In the genomic region with DNA sequence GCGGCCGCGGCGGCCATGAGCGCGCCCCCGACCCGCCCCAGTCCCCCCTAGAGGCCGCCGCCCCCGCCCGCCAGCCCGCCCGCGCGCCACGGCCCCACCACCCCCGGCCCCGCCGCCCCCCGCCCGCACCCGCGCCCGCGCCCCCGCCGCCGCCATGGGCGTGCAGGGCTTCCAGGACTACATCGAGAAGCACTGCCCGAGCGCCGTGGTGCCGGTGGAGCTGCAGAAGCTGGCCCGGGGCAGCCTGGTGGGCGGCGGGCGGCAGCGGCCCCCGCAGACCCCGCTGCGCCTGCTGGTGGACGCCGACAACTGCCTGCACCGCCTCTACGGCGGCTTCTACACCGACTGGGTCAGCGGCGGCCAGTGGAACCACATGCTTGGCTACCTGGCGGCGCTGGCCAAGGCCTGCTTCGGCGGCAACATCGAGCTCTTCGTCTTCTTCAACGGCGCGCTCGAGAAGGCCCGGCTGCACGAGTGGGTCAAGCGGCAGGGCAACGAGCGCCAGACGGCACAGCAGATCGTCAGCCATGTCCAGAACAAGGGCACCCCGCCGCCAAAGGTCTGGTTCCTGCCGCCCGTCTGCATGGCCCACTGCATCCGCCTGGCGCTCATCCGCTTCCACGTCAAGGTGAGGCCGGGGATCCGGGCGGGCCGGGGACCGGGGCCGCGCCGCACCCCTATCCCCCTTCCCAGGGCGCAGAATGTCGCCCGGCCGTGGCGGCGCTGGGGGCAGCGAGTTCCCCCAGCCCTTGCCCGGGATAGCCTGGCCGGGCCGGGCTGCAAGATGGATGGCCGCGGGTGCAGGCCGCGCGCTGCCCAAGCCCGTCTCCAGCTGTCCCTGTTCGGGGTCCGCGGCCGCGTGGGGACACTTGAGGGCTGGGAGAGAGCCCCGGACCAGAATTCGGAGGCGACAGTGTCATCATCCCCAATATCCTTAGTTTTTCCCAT, we compare ENCODE assay signal across 1 cellular context.
TF ChIP-seq lines count a peak whose summit lies in the region.

No MANE protein-coding gene starts in this region.

TF ChIP-seq in HepG2, 621 proteins besides CTCF, POLR2A, EP300 and RAD21 (continued from another document and continues in another):
- TF ChIP-seq, protein P1, sequence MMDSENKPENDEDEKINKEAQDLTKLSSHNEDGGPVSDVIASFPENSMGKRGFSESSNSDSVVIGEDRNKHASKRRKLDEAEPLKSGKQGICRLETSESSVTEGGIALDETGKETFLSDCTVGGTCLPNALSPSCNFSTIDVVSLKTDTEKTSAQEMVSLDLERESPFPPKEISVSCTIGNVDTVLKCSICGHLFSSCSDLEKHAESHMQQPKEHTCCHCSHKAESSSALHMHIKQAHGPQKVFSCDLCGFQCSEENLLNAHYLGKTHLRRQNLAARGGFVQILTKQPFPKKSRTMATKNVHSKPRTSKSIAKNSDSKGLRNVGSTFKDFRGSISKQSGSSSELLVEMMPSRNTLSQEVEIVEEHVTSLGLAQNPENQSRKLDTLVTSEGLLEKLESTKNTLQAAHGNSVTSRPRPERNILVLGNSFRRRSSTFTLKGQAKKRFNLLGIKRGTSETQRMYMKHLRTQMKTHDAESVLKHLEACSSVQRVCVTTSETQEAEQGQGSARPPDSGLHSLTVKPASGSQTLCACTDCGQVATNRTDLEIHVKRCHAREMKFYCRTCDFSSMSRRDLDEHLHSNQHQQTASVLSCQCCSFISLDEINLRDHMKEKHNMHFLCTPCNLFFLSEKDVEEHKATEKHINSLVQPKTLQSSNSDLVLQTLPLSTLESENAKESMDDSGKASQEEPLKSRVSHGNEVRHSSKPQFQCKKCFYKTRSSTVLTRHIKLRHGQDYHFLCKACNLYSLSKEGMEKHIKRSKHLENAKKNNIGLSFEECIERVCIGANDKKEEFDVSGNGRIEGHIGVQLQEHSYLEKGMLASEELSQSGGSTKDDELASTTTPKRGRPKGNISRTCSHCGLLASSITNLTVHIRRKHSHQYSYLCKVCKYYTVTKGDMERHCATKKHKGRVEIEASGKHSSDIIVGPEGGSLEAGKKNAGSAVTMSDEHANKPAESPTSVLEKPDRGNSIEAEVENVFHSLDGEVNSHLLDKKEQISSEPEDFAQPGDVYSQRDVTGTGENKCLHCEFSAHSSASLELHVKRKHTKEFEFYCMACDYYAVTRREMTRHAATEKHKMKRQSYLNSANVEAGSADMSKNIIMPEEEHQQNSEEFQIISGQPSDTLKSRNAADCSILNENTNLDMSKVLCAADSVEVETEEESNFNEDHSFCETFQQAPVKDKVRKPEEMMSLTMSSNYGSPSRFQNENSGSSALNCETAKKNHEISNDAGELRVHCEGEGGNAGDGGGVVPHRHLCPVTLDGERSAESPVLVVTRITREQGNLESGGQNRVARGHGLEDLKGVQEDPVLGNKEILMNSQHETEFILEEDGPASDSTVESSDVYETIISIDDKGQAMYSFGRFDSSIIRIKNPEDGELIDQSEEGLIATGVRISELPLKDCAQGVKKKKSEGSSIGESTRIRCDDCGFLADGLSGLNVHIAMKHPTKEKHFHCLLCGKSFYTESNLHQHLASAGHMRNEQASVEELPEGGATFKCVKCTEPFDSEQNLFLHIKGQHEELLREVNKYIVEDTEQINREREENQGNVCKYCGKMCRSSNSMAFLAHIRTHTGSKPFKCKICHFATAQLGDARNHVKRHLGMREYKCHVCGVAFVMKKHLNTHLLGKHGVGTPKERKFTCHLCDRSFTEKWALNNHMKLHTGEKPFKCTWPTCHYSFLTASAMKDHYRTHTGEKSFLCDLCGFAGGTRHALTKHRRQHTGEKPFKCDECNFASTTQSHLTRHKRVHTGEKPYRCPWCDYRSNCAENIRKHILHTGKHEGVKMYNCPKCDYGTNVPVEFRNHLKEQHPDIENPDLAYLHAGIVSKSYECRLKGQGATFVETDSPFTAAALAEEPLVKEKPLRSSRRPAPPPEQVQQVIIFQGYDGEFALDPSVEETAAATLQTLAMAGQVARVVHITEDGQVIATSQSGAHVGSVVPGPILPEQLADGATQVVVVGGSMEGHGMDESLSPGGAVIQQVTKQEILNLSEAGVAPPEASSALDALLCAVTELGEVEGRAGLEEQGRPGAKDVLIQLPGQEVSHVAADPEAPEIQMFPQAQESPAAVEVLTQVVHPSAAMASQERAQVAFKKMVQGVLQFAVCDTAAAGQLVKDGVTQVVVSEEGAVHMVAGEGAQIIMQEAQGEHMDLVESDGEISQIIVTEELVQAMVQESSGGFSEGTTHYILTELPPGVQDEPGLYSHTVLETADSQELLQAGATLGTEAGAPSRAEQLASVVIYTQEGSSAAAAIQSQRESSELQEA (CRISPR knock-in tag; IDR thresholded peaks at IDR 0.05; ENCODE audit: not compliant biosample characterization) = no peak
- TF ChIP-seq MIER3 (CRISPR knock-in tag; IDR thresholded peaks at IDR 0.05; ENCODE audit: borderline replicate concordance) = no peak
- no peak for TF ChIP-seq SSRP1 (CRISPR knock-in tag; IDR thresholded peaks at IDR 0.05)
- no peak for TF ChIP-seq ZNF567 (CRISPR knock-in tag; IDR thresholded peaks at IDR 0.05; ENCODE audit: borderline replicate concordance)
- TF ChIP-seq, protein P2, sequence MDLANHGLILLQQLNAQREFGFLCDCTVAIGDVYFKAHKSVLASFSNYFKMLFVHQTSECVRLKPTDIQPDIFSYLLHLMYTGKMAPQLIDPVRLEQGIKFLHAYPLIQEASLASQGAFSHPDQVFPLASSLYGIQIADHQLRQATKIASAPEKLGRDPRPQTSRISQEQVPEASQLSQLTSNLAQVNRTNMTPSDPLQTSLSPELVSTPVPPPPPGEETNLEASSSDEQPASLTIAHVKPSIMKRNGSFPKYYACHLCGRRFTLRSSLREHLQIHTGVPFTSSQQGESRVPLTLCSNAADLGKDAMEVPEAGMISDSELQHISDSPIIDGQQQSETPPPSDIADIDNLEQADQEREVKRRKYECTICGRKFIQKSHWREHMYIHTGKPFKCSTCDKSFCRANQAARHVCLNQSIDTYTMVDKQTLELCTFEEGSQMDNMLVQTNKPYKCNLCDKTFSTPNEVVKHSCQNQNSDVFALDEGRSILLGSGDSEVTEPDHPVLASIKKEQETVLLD (CRISPR knock-in tag; IDR thresholded peaks at IDR 0.05; ENCODE audit: low read depth) = peak; percentile 60; the same call in 1 of the 2 replicates
- TF ChIP-seq MED8 (CRISPR knock-in tag; IDR thresholded peaks at IDR 0.05; ENCODE audit: insufficient replicate concordance) = no peak
- TF ChIP-seq, protein P3, sequence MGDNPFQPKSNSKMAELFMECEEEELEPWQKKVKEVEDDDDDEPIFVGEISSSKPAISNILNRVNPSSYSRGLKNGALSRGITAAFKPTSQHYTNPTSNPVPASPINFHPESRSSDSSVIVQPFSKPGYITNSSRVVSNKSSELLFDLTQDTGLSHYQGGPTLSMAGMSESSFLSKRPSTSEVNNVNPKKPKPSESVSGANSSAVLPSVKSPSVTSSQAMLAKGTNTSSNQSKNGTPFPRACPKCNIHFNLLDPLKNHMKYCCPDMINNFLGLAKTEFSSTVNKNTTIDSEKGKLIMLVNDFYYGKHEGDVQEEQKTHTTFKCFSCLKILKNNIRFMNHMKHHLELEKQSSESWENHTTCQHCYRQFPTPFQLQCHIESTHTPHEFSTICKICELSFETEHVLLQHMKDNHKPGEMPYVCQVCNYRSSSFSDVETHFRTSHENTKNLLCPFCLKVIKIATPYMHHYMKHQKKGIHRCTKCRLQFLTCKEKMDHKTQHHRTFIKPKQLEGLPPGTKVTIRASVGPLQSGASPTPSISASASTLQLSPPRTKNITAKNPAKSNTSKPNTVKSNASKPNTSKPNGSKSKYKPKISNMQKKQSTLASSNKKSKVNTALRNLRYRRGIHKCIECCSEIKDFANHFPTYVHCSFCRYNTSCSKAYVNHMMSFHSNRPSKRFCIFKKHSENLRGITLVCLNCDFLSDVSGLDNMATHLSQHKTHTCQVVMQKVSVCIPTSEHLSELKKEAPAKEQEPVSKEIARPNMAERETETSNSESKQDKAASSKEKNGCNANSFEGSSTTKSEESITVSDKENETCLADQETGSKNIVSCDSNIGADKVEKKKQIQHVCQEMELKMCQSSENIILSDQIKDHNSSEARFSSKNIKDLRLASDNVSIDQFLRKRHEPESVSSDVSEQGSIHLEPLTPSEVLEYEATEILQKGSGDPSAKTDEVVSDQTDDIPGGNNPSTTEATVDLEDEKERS (CRISPR knock-in tag; IDR thresholded peaks at IDR 0.05) = no peak
- no peak for TF ChIP-seq LCORL (IDR thresholded peaks at IDR 0.05)
- TF ChIP-seq LCORL (CRISPR knock-in tag; IDR thresholded peaks at IDR 0.05) = no peak; the same call in 1 of the 2 replicates
- no peak for TF ChIP-seq TEAD2 (CRISPR knock-in tag; IDR thresholded peaks at IDR 0.05)
- TF ChIP-seq JUND (CRISPR knock-in tag; IDR thresholded peaks at IDR 0.05) = no peak
- no peak for TF ChIP-seq HIVEP1 (CRISPR knock-in tag; IDR thresholded peaks at IDR 0.05)
- no peak; the same call in 1 of the 2 replicates for TF ChIP-seq ZNF12 (CRISPR knock-in tag; IDR thresholded peaks at IDR 0.05)
- no peak for TF ChIP-seq RXRA (CRISPR knock-in tag; IDR thresholded peaks at IDR 0.05)
- TF ChIP-seq ZFP82 (CRISPR knock-in tag; IDR thresholded peaks at IDR 0.05; ENCODE audit: borderline replicate concordance) = no peak
- TF ChIP-seq, protein P4, sequence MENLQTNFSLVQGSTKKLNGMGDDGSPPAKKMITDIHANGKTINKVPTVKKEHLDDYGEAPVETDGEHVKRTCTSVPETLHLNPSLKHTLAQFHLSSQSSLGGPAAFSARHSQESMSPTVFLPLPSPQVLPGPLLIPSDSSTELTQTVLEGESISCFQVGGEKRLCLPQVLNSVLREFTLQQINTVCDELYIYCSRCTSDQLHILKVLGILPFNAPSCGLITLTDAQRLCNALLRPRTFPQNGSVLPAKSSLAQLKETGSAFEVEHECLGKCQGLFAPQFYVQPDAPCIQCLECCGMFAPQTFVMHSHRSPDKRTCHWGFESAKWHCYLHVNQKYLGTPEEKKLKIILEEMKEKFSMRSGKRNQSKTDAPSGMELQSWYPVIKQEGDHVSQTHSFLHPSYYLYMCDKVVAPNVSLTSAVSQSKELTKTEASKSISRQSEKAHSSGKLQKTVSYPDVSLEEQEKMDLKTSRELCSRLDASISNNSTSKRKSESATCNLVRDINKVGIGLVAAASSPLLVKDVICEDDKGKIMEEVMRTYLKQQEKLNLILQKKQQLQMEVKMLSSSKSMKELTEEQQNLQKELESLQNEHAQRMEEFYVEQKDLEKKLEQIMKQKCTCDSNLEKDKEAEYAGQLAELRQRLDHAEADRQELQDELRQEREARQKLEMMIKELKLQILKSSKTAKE (CRISPR knock-in tag; IDR thresholded peaks at IDR 0.05; ENCODE audit: borderline replicate concordance) = no peak
- TF ChIP-seq, protein P5, sequence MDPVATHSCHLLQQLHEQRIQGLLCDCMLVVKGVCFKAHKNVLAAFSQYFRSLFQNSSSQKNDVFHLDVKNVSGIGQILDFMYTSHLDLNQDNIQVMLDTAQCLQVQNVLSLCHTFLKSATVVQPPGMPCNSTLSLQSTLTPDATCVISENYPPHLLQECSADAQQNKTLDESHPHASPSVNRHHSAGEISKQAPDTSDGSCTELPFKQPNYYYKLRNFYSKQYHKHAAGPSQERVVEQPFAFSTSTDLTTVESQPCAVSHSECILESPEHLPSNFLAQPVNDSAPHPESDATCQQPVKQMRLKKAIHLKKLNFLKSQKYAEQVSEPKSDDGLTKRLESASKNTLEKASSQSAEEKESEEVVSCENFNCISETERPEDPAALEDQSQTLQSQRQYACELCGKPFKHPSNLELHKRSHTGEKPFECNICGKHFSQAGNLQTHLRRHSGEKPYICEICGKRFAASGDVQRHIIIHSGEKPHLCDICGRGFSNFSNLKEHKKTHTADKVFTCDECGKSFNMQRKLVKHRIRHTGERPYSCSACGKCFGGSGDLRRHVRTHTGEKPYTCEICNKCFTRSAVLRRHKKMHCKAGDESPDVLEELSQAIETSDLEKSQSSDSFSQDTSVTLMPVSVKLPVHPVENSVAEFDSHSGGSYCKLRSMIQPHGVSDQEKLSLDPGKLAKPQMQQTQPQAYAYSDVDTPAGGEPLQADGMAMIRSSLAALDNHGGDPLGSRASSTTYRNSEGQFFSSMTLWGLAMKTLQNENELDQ (CRISPR knock-in tag; IDR thresholded peaks at IDR 0.05; ENCODE audit: borderline replicate concordance) = no peak
- TF ChIP-seq KAT2B (IDR thresholded peaks at IDR 0.05; ENCODE audit: borderline replicate concordance, low read depth, low read length) = no peak
- TF ChIP-seq JDP2 (CRISPR knock-in tag; IDR thresholded peaks at IDR 0.05; ENCODE audit: borderline replicate concordance) = no peak
- TF ChIP-seq REL (CRISPR knock-in tag; conservative IDR thresholded peaks at IDR 0.05) = no peak
- no peak for TF ChIP-seq ZNF562 (CRISPR knock-in tag; IDR thresholded peaks at IDR 0.05; ENCODE audit: borderline replicate concordance)
- TF ChIP-seq MAFF (IDR thresholded peaks at IDR 0.05; ENCODE audit: low read depth, low read length) = no peak
- no peak for TF ChIP-seq TBP (CRISPR knock-in tag; IDR thresholded peaks at IDR 0.05)
- TF ChIP-seq, protein P6, sequence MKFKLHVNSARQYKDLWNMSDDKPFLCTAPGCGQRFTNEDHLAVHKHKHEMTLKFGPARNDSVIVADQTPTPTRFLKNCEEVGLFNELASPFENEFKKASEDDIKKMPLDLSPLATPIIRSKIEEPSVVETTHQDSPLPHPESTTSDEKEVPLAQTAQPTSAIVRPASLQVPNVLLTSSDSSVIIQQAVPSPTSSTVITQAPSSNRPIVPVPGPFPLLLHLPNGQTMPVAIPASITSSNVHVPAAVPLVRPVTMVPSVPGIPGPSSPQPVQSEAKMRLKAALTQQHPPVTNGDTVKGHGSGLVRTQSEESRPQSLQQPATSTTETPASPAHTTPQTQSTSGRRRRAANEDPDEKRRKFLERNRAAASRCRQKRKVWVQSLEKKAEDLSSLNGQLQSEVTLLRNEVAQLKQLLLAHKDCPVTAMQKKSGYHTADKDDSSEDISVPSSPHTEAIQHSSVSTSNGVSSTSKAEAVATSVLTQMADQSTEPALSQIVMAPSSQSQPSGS (CRISPR knock-in tag; IDR thresholded peaks at IDR 0.05) = no peak
- no peak for TF ChIP-seq ZNF670 (CRISPR knock-in tag; IDR thresholded peaks at IDR 0.05; ENCODE audit: borderline replicate concordance)
- no peak for TF ChIP-seq ZNF761 (CRISPR knock-in tag; conservative IDR thresholded peaks at IDR 0.05)
- TF ChIP-seq ZNF616 (CRISPR knock-in tag; IDR thresholded peaks at IDR 0.05; ENCODE audit: low read depth) = no peak
- TF ChIP-seq HDAC6 (IDR thresholded peaks at IDR 0.05; ENCODE audit: low read depth, low read length) = no peak
- no peak for TF ChIP-seq ZBTB42 (CRISPR knock-in tag; IDR thresholded peaks at IDR 0.05)
